ENCODE assay signal across 31 cellular contexts in genomic region chr9:77939149-77939668, GRCh38.
A peak's percentile ranks its signal among the peaks of the same experiment; 100 is the strongest.
DNase-seq lines count a peak whose midpoint lies in the region; ATAC-seq, FAIRE-seq and TF ChIP-seq lines count a peak whose summit lies in the region.
"Had no signal": no experiment of that assay in that cellular context is flagged by ENCODE, and none has a peak within 500 bp of the region (broad histone marks: within the 10 kb centered on the region; RNA-seq: fewer than 3 reads in every experiment).

No MANE protein-coding gene starts in this region.

- no peaks in the 10 kb centered on the region for H3K9me1 ChIP-seq in K562 (ENCODE audit: control insufficient read depth, insufficient read depth, low read length)

- H3K4me3 ChIP-seq in A549 (no peak overlapping the region), K562 (no peak overlapping the region), colonic mucosa (no peak overlapping the region)
- H3K4me3 ChIP-seq: dorsolateral prefrontal cortex, PC-9, testis, uterus had no signal

- H3K4me1 ChIP-seq in A549 (0 out of 3 replicates have a peak, but pooled peaks cover 7% of the 10 kb centered on the region), K562 (replicated peaks in 1 of 2; ENCODE audit: control insufficient read depth in 2 of 2, insufficient read depth in 2 of 2, low read length in 2 of 2) (peaks cover 0 to 27% of the 10 kb centered on the region in 2 experiments; a peak in 3 of 5 replicates), colonic mucosa (no peaks in the 10 kb centered on the region)
- H3K4me1 ChIP-seq: parathyroid adenoma, testis had no signal

- no peak for TF ChIP-seq RAD21 in A549 (conservative IDR thresholded peaks at IDR 0.05 in 1 of 2, IDR thresholded peaks at IDR 0.05 in 1 of 2)
- TF ChIP-seq RAD21 in K562 (CRISPR knock-in tag; conservative IDR thresholded peaks at IDR 0.05 in 1 of 2, IDR thresholded peaks at IDR 0.05 in 1 of 2), result no peak

- no peak overlapping the region for H2AFZ ChIP-seq in K562 (ENCODE audit: low read depth, low read length)
- H2AFZ ChIP-seq: parathyroid adenoma, PC-9 had no signal

- H3K27ac ChIP-seq in A549 (no peak overlapping the region), KOPT-K1 (ENCODE audit: low read depth, low read length, poor library complexity, severe bottlenecking) (peak overlapping the region; percentile 37), K562 (ENCODE audit: extremely low read depth, low read depth, low read length) (peak overlapping the region; percentile 38; the same call in 2 of the 3 replicates), colonic mucosa (no peak overlapping the region)
- H3K27ac ChIP-seq: HL-60, KMS-11, parathyroid adenoma, PC-9, testis, uterus had no signal

- WGBS in A549 (ENCODE audit: missing lambda C conversion rate), result 77% methylated on average over 2 of the region's 2 CpGs
- WGBS in K562 (ENCODE audit: insufficient coverage, low coverage, missing lambda C conversion rate), result 6% methylated on average over 2 of the region's 2 CpGs

- H3K79me2 ChIP-seq in K562 (ENCODE audit: control insufficient read depth, insufficient read depth, low read length), result peaks cover 92% of the 10 kb centered on the region

- intact Hi-C loops in K562 (cut with micrococcal nuclease), result no loop called here
- intact Hi-C loops in colonic mucosa (cut with DNase I), result no loop called here

- H3K27me3 ChIP-seq in K562 (ENCODE audit: control insufficient read depth in 2 of 2, insufficient read depth in 2 of 2, low read length in 2 of 2) (no peaks in the 10 kb centered on the region), colonic mucosa (no peaks in the 10 kb centered on the region)
- H3K27me3 ChIP-seq: BE2C, dorsolateral prefrontal cortex, testis, uterus had no signal

- H4K20me1 ChIP-seq in K562 (replicated peaks; ENCODE audit: control insufficient read depth, insufficient read depth, low read length), result no peaks in the 10 kb centered on the region

- POLR2A ChIA-PET in A549 (lab: Yijun Ruan, JAX), result no interaction called here
- POLR2A ChIA-PET in K562 (lab: Yijun Ruan, JAX), result no interaction called here

- in situ Hi-C loops in K562 (cut with MboI), result no loop called here

- no peaks in the 10 kb centered on the region; the same call in 1 of the 2 replicates for H3K36me3 ChIP-seq in KOPT-K1 (ENCODE audit: insufficient read depth, low read length)
- no peaks in the 10 kb centered on the region; the same call in 2 of the 3 replicates for H3K36me3 ChIP-seq in K562 (ENCODE audit: control insufficient read depth, insufficient read depth, low read length)
- no peaks in the 10 kb centered on the region for H3K36me3 ChIP-seq in colonic mucosa
- H3K36me3 ChIP-seq: BE2C, uterus had no signal

- no peak for ATAC-seq in A549
- no peak for ATAC-seq in K562
- ATAC-seq: activated CD8-positive, alpha-beta T cell treated with anti-CD3 and anti-CD28 coated beads, Interleukin-2, amount 10 ng/mL, durations not matched to agents 7 days and 5 days had no signal

- FAIRE-seq in A549 (lab: Jason Lieb, UNC), result no peak
- no peak for FAIRE-seq in K562 (lab: Jason Lieb, UNC)
- FAIRE-seq: GM18507 had no signal

- no peak overlapping the region for H3K9ac ChIP-seq in K562 (ENCODE audit: insufficient read depth in 1 of 2, low read depth in 2 of 2, low read length in 2 of 2)
- H3K9ac ChIP-seq in colonic mucosa (ENCODE audit: low read depth in 2 of 2, low read length in 2 of 2), result no peak overlapping the region
- H3K9ac ChIP-seq: KMS-11, parathyroid adenoma, SK-N-SH had no signal

- TF ChIP-seq POLR2A in A549 (IDR thresholded peaks at IDR 0.05; ENCODE audit: low read length) (no peak), K562 (conservative IDR thresholded peaks at IDR 0.05) (no peak)

- TF ChIP-seq EP300 in A549 (IDR thresholded peaks at IDR 0.05) (no peak), K562 (IDR thresholded peaks at IDR 0.05; ENCODE audit: low read length) (no peak)

- BruUV-seq in K562 (replicated peaks; lab: Mats Ljungman, UMichigan), result no TSS peak

- CTCF ChIA-PET in A549 (lab: Yijun Ruan, JAX), result no interaction called here
- CTCF ChIA-PET in K562 (lab: Yijun Ruan, JAX; ENCODE audit: low intra/inter-chr PET ratio), result no interaction called here

- no peak overlapping the region for H3K4me2 ChIP-seq in A549
- no peak overlapping the region for H3K4me2 ChIP-seq in K562 (ENCODE audit: insufficient read depth, low read length)
- H3K4me2 ChIP-seq: KMS-11, PC-9, SK-N-SH had no signal

- DNase-seq in A549 (ENCODE audit: low read depth in 1 of 2, low spot score in 1 of 2) (no peak), K562 (ENCODE audit: extremely low read depth in 1 of 4, low spot score in 3 of 4) (no peak), hepatic stellate cell (ENCODE audit: low spot score) (peak; percentile 19), amniotic stem cell (lab: John Stamatoyannopoulos, UW) (no peak), colonic mucosa (no peak), NCI-H128 (lab: John Stamatoyannopoulos, UW; ENCODE audit: unreplicated experiment) (no peak)
- DNase-seq: activated CD4-positive, CD25-positive, alpha-beta regulatory T cell treated with anti-CD3 and anti-CD28 coated beads, Interleukin-2, amount 50 U/mL, for 72 hours; activated CD8-positive, alpha-beta T cell treated with anti-CD3 and anti-CD28 coated beads, Interleukin-2, amount 10 ng/mL, durations not matched to agents 7 days and 5 days; activated effector memory CD4-positive, alpha-beta T cell treated with anti-CD3 and anti-CD28 coated beads, Interleukin-2, amount 50 U/mL, for 16 hours; activated naive CD8-positive, alpha-beta T cell treated with anti-CD3 and anti-CD28 coated beads for 36 hours; BE2C; CD8-positive, alpha-beta memory T cell; DMS 273 treated with DMSO at 0.1 percent for 48 hours; dorsolateral prefrontal cortex; EL; immature natural killer cell; MV-4-11; NCI-H1436 treated with DMSO at 0.1 percent for 48 hours; NCI-H345; NCI-H69; PC-9; retina; SK-N-SH; stimulated activated naive CD4-positive, alpha-beta T cell; testis; uterus had no signal

- TF ChIP-seq CTCF in A549 (IDR thresholded peaks at IDR 0.05) (no peak), K562 (IDR thresholded peaks at IDR 0.05 in 2 of 3, conservative IDR thresholded peaks at IDR 0.05 in 1 of 3; ENCODE audit: insufficient read depth in 2 of 3, low read depth in 1 of 3, low read length in 3 of 3) (no peak), colonic mucosa (IDR thresholded peaks at IDR 0.05) (no peak)

- H3K9me3 ChIP-seq in A549 (no peaks in the 10 kb centered on the region), KOPT-K1 (ENCODE audit: insufficient read depth, low read length, poor library complexity, severe bottlenecking) (no peaks in the 10 kb centered on the region), K562 (replicated peaks; ENCODE audit: control insufficient read depth, insufficient read depth, low read depth, low read length) (no peaks in the 10 kb centered on the region), colonic mucosa (no peaks in the 10 kb centered on the region)
- H3K9me3 ChIP-seq: BE2C, SK-N-SH, testis, uterus had no signal

TF ChIP-seq in A549, 52 proteins besides CTCF, POLR2A, EP300 and RAD21:
- TF ChIP-seq FOSL2 (IDR thresholded peaks at IDR 0.05), result no peak
- TF ChIP-seq FOSL2 (CRISPR knock-in tag; IDR thresholded peaks at IDR 0.05), result 0 out of 2 replicates have a peak, but pooled peaks have one; percentile 16
- TF ChIP-seq BHLHE40 (IDR thresholded peaks at IDR 0.05; ENCODE audit: low read depth, low read length), result no peak

TF ChIP-seq in K562, 482 proteins besides CTCF, POLR2A, EP300 and RAD21 (continues in another document):
- TF ChIP-seq SRSF7 (optimal IDR thresholded peaks at IDR 0.05; ENCODE audit: low read depth, low read length), result no peak
- TF ChIP-seq EGR1 (conservative IDR thresholded peaks at IDR 0.05), result no peak
- TF ChIP-seq XRCC3 (IDR thresholded peaks at IDR 0.05), result no peak
- no peak for TF ChIP-seq FOXK1 (CRISPR knock-in tag; IDR thresholded peaks at IDR 0.05; ENCODE audit: borderline replicate concordance)
- no peak for TF ChIP-seq ZNF444 (CRISPR knock-in tag; IDR thresholded peaks at IDR 0.05)
- TF ChIP-seq JUND (IDR thresholded peaks at IDR 0.05; ENCODE audit: borderline replicate concordance, low read depth, low read length), result 0 out of 2 replicates have a peak, but pooled peaks have one; percentile 27
- TF ChIP-seq JUND (tag; IDR thresholded peaks at IDR 0.05; ENCODE audit: borderline replicate concordance, low read depth, low read length), result peak; percentile 21; the same call in 1 of the 3 replicates
- no peak for TF ChIP-seq SFPQ (IDR thresholded peaks at IDR 0.05; ENCODE audit: low read depth, low read length)
- TF ChIP-seq ARID3B (CRISPR knock-in tag; IDR thresholded peaks at IDR 0.05; ENCODE audit: borderline replicate concordance), result no peak
- TF ChIP-seq ZNF175 (CRISPR knock-in tag; IDR thresholded peaks at IDR 0.05; ENCODE audit: low read depth), result no peak
- no peak for TF ChIP-seq TRIM24 (IDR thresholded peaks at IDR 0.05)
- TF ChIP-seq PHB (CRISPR knock-in tag; IDR thresholded peaks at IDR 0.05), result no peak

Comparison
In these comparisons a context has a peak if more than half of its experiments do, and no peak if none do; other contexts are left out.
1. H3K27ac ChIP-seq: peak in KOPT-K1 (single experiment) and K562 (single experiment); none in A549 (0 of 2) and colonic mucosa (single experiment).
2. Of the 35 proteins assayed by ChIP-seq in both K562 and A549: peak only in K562: BHLHE40; only in A549: none; in both: none; in neither: 34.